In the genomic region with DNA sequence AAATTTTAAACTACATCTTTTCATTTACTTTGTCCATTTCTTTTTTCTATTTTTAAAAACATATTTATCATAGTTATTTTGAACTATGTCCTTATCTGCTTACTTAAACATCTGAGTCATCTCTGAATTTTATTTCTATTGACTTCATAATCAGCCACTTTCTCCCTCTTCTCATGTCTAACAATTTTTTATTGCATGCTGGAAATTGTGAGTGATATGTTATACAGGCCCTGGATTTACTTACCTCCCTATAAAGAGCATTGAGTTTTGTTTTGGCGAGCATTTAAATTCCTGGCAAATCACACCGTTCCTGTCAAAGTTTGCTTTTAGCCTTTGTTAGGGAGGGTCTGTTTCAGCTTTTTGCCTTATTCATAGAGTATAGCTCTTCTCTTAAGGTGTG, we compare ENCODE assay signal across 19 cellular contexts. TPM values are rescaled to one million over a fixed set of nuclear protein-coding genes. Genes with fewer than 3 reads are reported as not detected.
"Had no signal": no experiment of that assay in that cellular context is flagged by ENCODE, and none has a peak within 500 bp of the region (broad histone marks: within the 10 kb centered on the region; RNA-seq: fewer than 3 reads in every experiment).

No MANE protein-coding gene starts in this region.

- DNase-seq: dermis blood vessel endothelial cell; effector CD4-positive, alpha-beta T cell; effector memory CD4-positive, alpha-beta T cell; foreskin melanocyte; gastrocnemius medialis; glutamatergic neuron; heart right ventricle; hippocampal formation; left lung; left ventricle myocardium superior; lower lobe of right lung; mesenchymal stem cell; mucosa of descending colon; naive B cell had no signal

- H3K27ac ChIP-seq: coronary artery, dorsolateral prefrontal cortex, esophagus muscularis mucosa, gastrocnemius medialis, heart right ventricle, left lung, lower lobe of right lung had no signal

- H3K4me3 ChIP-seq: coronary artery, dorsolateral prefrontal cortex, esophagus muscularis mucosa, gastrocnemius medialis, heart right ventricle, left lung, lower lobe of right lung, mucosa of descending colon had no signal

- H3K27me3 ChIP-seq: dorsolateral prefrontal cortex had no signal

- ATAC-seq: gastrocnemius medialis, heart right ventricle, left cardiac atrium, left lung, left ventricle myocardium superior, lower lobe of right lung, mucosa of descending colon had no signal

- H3K4me1 ChIP-seq: gastrocnemius medialis, heart right ventricle, left lung, lower lobe of right lung had no signal

- H3K9me3 ChIP-seq: esophagus muscularis mucosa, gastrocnemius medialis, heart right ventricle, left lung, lower lobe of right lung, mucosa of descending colon had no signal

- H3K36me3 ChIP-seq: esophagus muscularis mucosa, gastrocnemius medialis, heart right ventricle, left lung, lower lobe of right lung had no signal

RNA-seq across cellular contexts. Expression of a gene that starts 39.3 kb away (rescaled TPM):
- total RNA-seq: lung microvascular endothelial cell had no signal
